9 cellular contexts compared by ENCODE assay signal in genomic region chr10:72140850-72141249, GRCh38. TPM values are rescaled to one million over a fixed set of nuclear protein-coding genes. Genes with fewer than 3 reads are reported as not detected.
"Had no signal": no experiment of that assay in that cellular context is flagged by ENCODE, and none has a peak within 500 bp of the region (broad histone marks: within the 10 kb centered on the region; RNA-seq: fewer than 3 reads in every experiment).

No MANE protein-coding gene starts in this region.

- H3K27me3 Mint-ChIP-seq: IgD-negative memory B cell had no signal

- H3K9me3 ChIP-seq: HAP-1 had no signal

- H3K27ac ChIP-seq: GM23248, HL-60 had no signal

- ATAC-seq: HCT116, HepG2 had no signal

- H3K4me3 Mint-ChIP-seq: IgD-negative memory B cell had no signal

- H2AFZ ChIP-seq: GM23248 had no signal

- H3K27ac Mint-ChIP-seq: IgD-negative memory B cell had no signal

- FAIRE-seq: HepG2 had no signal

- H3K9me3 Mint-ChIP-seq: IgD-negative memory B cell had no signal

- H3K4me3 ChIP-seq: GM23248, HAP-1 had no signal

- DNase-seq: GM23248, H7, KG1 had no signal

- H3K36me3 ChIP-seq: HAP-1 had no signal

- H3K9ac ChIP-seq: GM23248 had no signal

RNA-seq across cellular contexts. Expression of gene SPOCK2, which starts 52.5 kb away (rescaled TPM):
- total RNA-seq: GM23248, HT1080 had no signal
